Comparison of ENCODE assay signal across 23 cellular contexts in genomic region chr12:64103821-64104220, GRCh38.
DNase-seq lines count a peak whose midpoint lies in the region; FAIRE-seq and TF ChIP-seq lines count a peak whose summit lies in the region.
"Had no signal": no experiment of that assay in that cellular context is flagged by ENCODE, and none has a peak within 500 bp of the region (broad histone marks: within the 10 kb centered on the region; RNA-seq: fewer than 3 reads in every experiment).

No MANE protein-coding gene starts in this region.

- 39 to 57% (median 41%) methylated on average over 1 of the region's 1 CpG for WGBS in small intestine, 3 donors
- WGBS in spleen, 5 donors, result 39 to 70% (median 44%) methylated on average over 1 of the region's 1 CpG

- H3K79me2 ChIP-seq in neural progenitor cell (ENCODE audit: low read depth), result no peaks in the 10 kb centered on the region

- intact Hi-C loops in spleen (cut with DNase I; ENCODE audit: low total_unique reads), result no loop called here

- H3K4me1 ChIP-seq in rectal smooth muscle tissue (ENCODE audit: control insufficient read depth, insufficient read depth, low read length) (peaks cover 15% of the 10 kb centered on the region), neural progenitor cell (no peaks in the 10 kb centered on the region), small intestine (ENCODE audit: control insufficient read depth in 2 of 2, insufficient read depth in 1 of 2, low read depth in 1 of 2, low read length in 1 of 2) (no peaks in the 10 kb centered on the region), spleen (no peaks in the 10 kb centered on the region)
- H3K4me1 ChIP-seq: Caco-2, left lung had no signal

- peak overlapping the region; percentile 51 for H3K27ac ChIP-seq in rectal smooth muscle tissue (ENCODE audit: low read depth, low read length)
- H3K27ac ChIP-seq in neural progenitor cell, result no peak overlapping the region
- H3K27ac ChIP-seq in small intestine (ENCODE audit: low read depth in 1 of 2, low read length in 1 of 2), result no peak overlapping the region
- H3K27ac ChIP-seq in spleen, result no peak overlapping the region
- H3K27ac ChIP-seq: gastrocnemius medialis, left lung, neutrophil, SJCRH30 had no signal

- no peak overlapping the region for H3K27ac Mint-ChIP-seq in neural progenitor cell
- H3K27ac Mint-ChIP-seq: activated CD4-positive, alpha-beta memory T cell treated with anti-CD3 and anti-CD28 coated beads for 36 hours; endodermal cell; stimulated activated naive CD8-positive, alpha-beta T cell treated with anti-CD3 and anti-CD28 coated beads, Interleukin-15, Interleukin-2, amounts not matched to agents 100 ng/mL and 50 ng/mL, for 24 hours; T-helper 17 cell had no signal

- no peak overlapping the region for H2AFZ ChIP-seq in neural progenitor cell (replicated peaks)

- peaks cover 9% of the 10 kb centered on the region for H3K36me3 Mint-ChIP-seq in neural progenitor cell
- H3K36me3 Mint-ChIP-seq: activated CD4-positive, alpha-beta memory T cell treated with anti-CD3 and anti-CD28 coated beads for 36 hours had no signal

- H3K9ac ChIP-seq in rectal smooth muscle tissue (ENCODE audit: low read length) (no peak overlapping the region), neural progenitor cell (no peak overlapping the region)

- FAIRE-seq in small intestine (lab: Jason Lieb, UNC), result no peak
- FAIRE-seq: HepG2 had no signal

- no peaks in the 10 kb centered on the region for H3F3A ChIP-seq in neural progenitor cell (ENCODE audit: low read depth)

- H3K4me3 ChIP-seq in AG10803 (ENCODE audit: low read length) (no peak overlapping the region), fibroblast of mammary gland (ENCODE audit: control insufficient read depth, low read depth, low read length) (no peak overlapping the region), rectal smooth muscle tissue (ENCODE audit: low read length) (no peak overlapping the region), neural progenitor cell (no peak overlapping the region), small intestine (ENCODE audit: low read depth in 1 of 2, low read length in 2 of 2) (no peak overlapping the region), spleen (no peak overlapping the region)
- H3K4me3 ChIP-seq: gastrocnemius medialis, left lung, SJCRH30 had no signal

- no peak for TF ChIP-seq CTCF in AG10803 (conservative IDR thresholded peaks at IDR 0.05; ENCODE audit: low read length)
- no peak for TF ChIP-seq CTCF in fibroblast of mammary gland (conservative IDR thresholded peaks at IDR 0.05; ENCODE audit: control insufficient read depth, insufficient read depth, low read depth, low read length)
- TF ChIP-seq CTCF in neural progenitor cell (IDR thresholded peaks at IDR 0.05), result no peak
- no peak for TF ChIP-seq CTCF in spleen (IDR thresholded peaks at IDR 0.05 in 8 of 11, conservative IDR thresholded peaks at IDR 0.05 in 3 of 11)

- H4K20me1 ChIP-seq in neural progenitor cell (ENCODE audit: low read depth), result no peaks in the 10 kb centered on the region

- no peaks in the 10 kb centered on the region for H3K9me3 Mint-ChIP-seq in neural progenitor cell
- H3K9me3 Mint-ChIP-seq: activated CD4-positive, alpha-beta memory T cell treated with anti-CD3 and anti-CD28 coated beads for 36 hours; endodermal cell; stimulated activated naive CD8-positive, alpha-beta T cell treated with anti-CD3 and anti-CD28 coated beads, Interleukin-15, Interleukin-2, amounts not matched to agents 100 ng/mL and 50 ng/mL, for 24 hours had no signal

- H3K4me1 Mint-ChIP-seq in neural progenitor cell, result peaks cover 5% of the 10 kb centered on the region
- H3K4me1 Mint-ChIP-seq: endodermal cell, T-helper 17 cell had no signal

- H3K4me2 ChIP-seq in neural progenitor cell, result no peak overlapping the region

- H3K27me3 ChIP-seq in rectal smooth muscle tissue (ENCODE audit: control insufficient read depth, insufficient read depth, low read length) (no peaks in the 10 kb centered on the region), neural progenitor cell (no peaks in the 10 kb centered on the region), small intestine (ENCODE audit: control insufficient read depth in 2 of 2, insufficient read depth in 2 of 2, low read length in 2 of 2) (no peaks in the 10 kb centered on the region), spleen (replicated peaks in 1 of 7) (no peaks in the 10 kb centered on the region)
- H3K27me3 ChIP-seq: gastrocnemius medialis, left lung, neutrophil, SJCRH30 had no signal

- H3K27me3 Mint-ChIP-seq in neural progenitor cell (ENCODE audit: insufficient read depth, low read depth), result no peaks in the 10 kb centered on the region

- peak; percentile 59 for DNase-seq in AG10803 (ENCODE audit: low read depth)
- DNase-seq in amniotic epithelial cell (ENCODE audit: low read depth), result peak; percentile 71
- DNase-seq in fibroblast of mammary gland (ENCODE audit: low read depth), result peak; percentile 52
- no peak for DNase-seq in neural progenitor cell (ENCODE audit: low spot score)
- DNase-seq in small intestine, result no peak
- DNase-seq in spleen, result no peak
- DNase-seq in pons (ENCODE audit: low spot score), result no peak
- DNase-seq: activated CD4-positive, alpha-beta memory T cell treated with anti-CD3 and anti-CD28 coated beads for 36 hours; activated T-cell treated with anti-CD3 and anti-CD28 coated beads for 4 hours; Caco-2; endodermal cell; H7; left lung; NCI-H1417 treated with DMSO at 0.1 percent for 48 hours; right cardiac atrium; SJCRH30; stimulated activated CD4-positive, alpha-beta T cell treated with anti-CD3 and anti-CD28 coated beads, Interleukin-2, amount 100 ng/mL, for 24 hours; T-helper 17 cell had no signal

- no peaks in the 10 kb centered on the region for H3K9me3 ChIP-seq in neural progenitor cell (ENCODE audit: low read depth)
- no peaks in the 10 kb centered on the region for H3K9me3 ChIP-seq in small intestine (ENCODE audit: control insufficient read depth, low read depth)
- no peaks in the 10 kb centered on the region for H3K9me3 ChIP-seq in spleen
- H3K9me3 ChIP-seq: Caco-2, gastrocnemius medialis, left lung, neutrophil, SJCRH30 had no signal

- no peak for TF ChIP-seq POLR2A in spleen (IDR thresholded peaks at IDR 0.05)

- H3K4me3 Mint-ChIP-seq in neural progenitor cell, result no peak overlapping the region
- H3K4me3 Mint-ChIP-seq: activated CD4-positive, alpha-beta memory T cell treated with anti-CD3 and anti-CD28 coated beads for 36 hours; endodermal cell; stimulated activated naive CD8-positive, alpha-beta T cell treated with anti-CD3 and anti-CD28 coated beads, Interleukin-15, Interleukin-2, amounts not matched to agents 100 ng/mL and 50 ng/mL, for 24 hours; T-helper 17 cell had no signal

- H3K36me3 ChIP-seq in rectal smooth muscle tissue (ENCODE audit: control insufficient read depth, insufficient read depth, low read length) (no peaks in the 10 kb centered on the region), neural progenitor cell (no peaks in the 10 kb centered on the region), small intestine (ENCODE audit: control insufficient read depth in 2 of 2, insufficient read depth in 2 of 2, low read length in 2 of 2) (no peaks in the 10 kb centered on the region), spleen (peaks cover 0 to under 1% (median 0%) of the 10 kb centered on the region in 6 donors)
- H3K36me3 ChIP-seq: gastrocnemius medialis, left lung, neutrophil had no signal

Comparison
In these comparisons a context has a peak if more than half of its experiments do, and no peak if none do; other contexts are left out.
1. DNase-seq: peak in AG10803 (single experiment), amniotic epithelial cell (single experiment) and fibroblast of mammary gland (single experiment); none in neural progenitor cell (single experiment), small intestine (single experiment), spleen (single experiment) and pons (single experiment).